ENCODE assay signal across 8 cellular contexts in the genomic region with DNA sequence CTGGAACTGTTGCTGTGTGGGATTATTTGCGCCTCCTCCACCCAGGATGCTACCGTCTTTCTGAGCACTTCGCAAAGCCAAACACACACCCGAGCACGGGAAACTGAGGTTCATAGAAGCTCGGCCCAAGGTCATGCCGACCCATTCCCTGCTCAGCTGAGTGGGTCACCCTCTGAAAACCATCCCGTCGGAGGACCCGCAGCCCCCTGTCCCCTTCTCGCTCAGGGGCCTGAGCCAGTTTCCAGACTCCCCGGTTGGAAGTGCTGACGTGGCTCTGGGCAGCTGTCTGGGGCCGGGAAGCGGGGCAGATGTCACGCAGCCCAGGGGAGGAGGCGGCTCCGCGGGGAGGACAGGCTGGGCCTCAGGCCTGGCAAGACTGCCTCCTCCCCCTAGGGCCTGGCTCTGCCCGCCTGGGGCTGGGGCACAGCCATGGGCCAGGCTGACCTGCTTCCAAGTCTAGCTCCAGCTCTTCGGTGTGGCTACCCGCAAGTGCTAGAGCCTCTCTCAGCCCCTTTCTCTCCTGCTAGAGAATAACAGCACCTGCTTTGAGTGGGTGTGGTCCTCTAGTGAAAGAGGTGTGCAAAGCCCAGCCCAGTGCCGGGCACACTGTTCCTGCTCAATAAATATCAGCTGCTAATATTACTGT. TPM values are rescaled to one million over a fixed set of nuclear protein-coding genes. Genes with fewer than 3 reads are reported as not detected.
DNase-seq lines count a peak whose midpoint lies in the region; FAIRE-seq and TF ChIP-seq lines count a peak whose summit lies in the region.

No MANE protein-coding gene starts in this region.

- H3K9me3 Mint-ChIP-seq in astrocyte (ENCODE audit: unreplicated experiment), result no peaks in the 10 kb centered on the region

- peaks cover 39% of the 10 kb centered on the region for H3K4me1 ChIP-seq in astrocyte (ENCODE audit: insufficient read depth, low read length)

- H3K4me2 ChIP-seq in astrocyte (ENCODE audit: low read length), result peak overlapping the region; percentile 82

- H4K20me1 ChIP-seq in astrocyte (ENCODE audit: insufficient read depth, low read length), result peaks cover 6% of the 10 kb centered on the region

- DNase-seq in CD1c-positive myeloid dendritic cell (ENCODE audit: extremely low spot score) (peak; percentile 68), GM18507 (ENCODE audit: extremely low spot score, insufficient read length, low read depth) (no peak), NCI-H2029 (lab: John Stamatoyannopoulos, UW) (peak; percentile 97), astrocyte (ENCODE audit: low read depth) (peak; percentile 65), hippocampal formation (lab: John Stamatoyannopoulos, UW) (peak; percentile 83 to 87), putamen (ENCODE audit: low spot score) (peak; percentile 92), OCI-M2 (lab: John Stamatoyannopoulos, UW; ENCODE audit: unreplicated experiment) (no peak), SW 1271 (lab: John Stamatoyannopoulos, UW) (no peak)

- H2AFZ ChIP-seq in astrocyte (ENCODE audit: low read depth, low read length), result peak overlapping the region; percentile 6

- TF ChIP-seq CTCF in astrocyte (IDR thresholded peaks at IDR 0.05; ENCODE audit: insufficient read depth, low read depth, low read length), result no peak

- peaks cover 2% of the 10 kb centered on the region for H3K36me3 Mint-ChIP-seq in astrocyte (ENCODE audit: low read depth, unreplicated experiment)

- peaks cover 2% of the 10 kb centered on the region for H3K79me2 ChIP-seq in astrocyte (ENCODE audit: insufficient read depth, low read length)

- peak overlapping the region; percentile 98 for H3K27ac Mint-ChIP-seq in astrocyte (ENCODE audit: unreplicated experiment)

- no peaks in the 10 kb centered on the region for H3K9me3 ChIP-seq in astrocyte (ENCODE audit: insufficient read depth, low read depth, low read length)

- FAIRE-seq in GM18507 (lab: Jason Lieb, UNC), result peak; percentile 36
- no peak for FAIRE-seq in astrocyte (lab: Jason Lieb, UNC)

- H3K27ac ChIP-seq in astrocyte (ENCODE audit: low read depth, low read length), result peak overlapping the region; percentile 64

- no peaks in the 10 kb centered on the region for H3K27me3 ChIP-seq in astrocyte (ENCODE audit: insufficient read depth, low read length)

- peaks cover 54% of the 10 kb centered on the region for H3K4me1 Mint-ChIP-seq in astrocyte (ENCODE audit: low read depth, unreplicated experiment)

- peak overlapping the region; percentile 79 for H3K9ac ChIP-seq in astrocyte (ENCODE audit: low read length)

- no peaks in the 10 kb centered on the region for H3K27me3 Mint-ChIP-seq in astrocyte (ENCODE audit: low read depth, unreplicated experiment)

- H3K36me3 ChIP-seq in astrocyte (ENCODE audit: insufficient read depth, low read length), result no peaks in the 10 kb centered on the region

- peak overlapping the region; percentile 8 for H3K4me3 Mint-ChIP-seq in astrocyte (ENCODE audit: unreplicated experiment)

- H3K4me3 ChIP-seq in astrocyte (ENCODE audit: insufficient read depth, low read depth, low read length), result peak overlapping the region; percentile 44

RNA-seq across cellular contexts. Expression of a gene that starts 9.9 kb away (rescaled TPM):
- 151 and 185 TPM in 2 replicates for total RNA-seq in astrocyte

Comparison
In these comparisons a context has a peak if more than half of its experiments do, and no peak if none do; other contexts are left out.
1. DNase-seq: peak in CD1c-positive myeloid dendritic cell (single experiment), NCI-H2029 (single experiment), astrocyte (single experiment), hippocampal formation (2 of 2) and putamen (single experiment); none in GM18507 (single experiment), OCI-M2 (single experiment) and SW 1271 (0 of 2).